ENCODE assay signal across 8 cellular contexts in the genomic region with DNA sequence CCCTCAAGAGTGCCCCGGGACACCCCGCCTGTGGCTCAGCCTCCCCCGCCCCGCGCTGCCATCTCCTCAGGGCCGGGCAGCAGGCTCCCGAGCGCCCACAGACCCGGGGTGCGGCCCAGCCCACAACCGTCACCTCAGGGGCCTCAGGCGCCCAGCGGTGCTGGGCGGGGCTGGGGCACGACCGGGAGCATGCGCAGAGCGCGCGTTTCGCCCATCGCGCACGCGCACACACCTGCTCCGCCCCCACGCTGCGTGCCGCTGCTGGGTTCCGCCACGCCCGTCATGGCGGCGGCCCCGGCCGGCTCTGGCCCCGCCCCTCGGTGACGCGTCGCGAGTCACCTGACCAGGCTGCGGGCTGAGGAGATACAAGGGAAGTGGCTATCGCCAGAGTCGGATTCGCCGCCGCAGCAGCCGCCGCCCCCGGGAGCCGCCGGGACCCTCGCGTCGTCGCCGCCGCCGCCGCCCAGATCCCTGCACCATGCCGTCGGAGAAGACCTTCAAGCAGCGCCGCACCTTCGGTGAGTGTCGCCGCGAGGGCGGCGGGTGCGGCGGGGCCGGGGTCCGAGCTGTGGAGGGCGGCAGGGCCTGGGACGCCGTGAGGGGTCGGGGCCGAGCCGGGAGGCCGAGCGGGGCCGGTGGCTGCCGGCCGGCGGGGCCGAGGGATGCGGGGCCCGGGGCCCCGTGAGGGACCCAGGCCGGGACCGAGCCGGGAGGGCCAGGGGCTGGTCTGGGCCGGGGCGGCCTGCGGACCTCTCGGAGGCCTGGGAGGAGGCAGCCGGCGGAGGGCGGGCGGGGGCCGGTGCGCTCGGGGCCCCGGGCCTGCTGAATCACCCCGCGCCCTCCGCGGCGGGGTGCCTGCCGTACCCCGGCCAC. TPM values are rescaled to one million over a fixed set of nuclear protein-coding genes. Genes with fewer than 3 reads are reported as not detected.
DNase-seq lines count a peak whose midpoint lies in the region; ATAC-seq and TF ChIP-seq lines count a peak whose summit lies in the region.

MAP1LC3B (plus strand) TSS at position 387 of the 873 bp plus-strand sequence; CDS start at position 479, 92 bp downstream.

- no peaks in the 10 kb centered on the region for H3K9me3 ChIP-seq in BE2C

- ATAC-seq in HG03457 (IDR thresholded peaks at IDR 0.05; ENCODE audit: unreplicated experiment) (peak; percentile 37), left colon (peak; percentile 69)

- peak within 1 kb of the TSS; percentile 98 for H3K27ac ChIP-seq in cingulate gyrus (ENCODE audit: low read depth, low read length)

- no peaks in the 10 kb centered on the region for H3K36me3 ChIP-seq in BE2C

- DNase-seq in BE2C (peak; percentile 98), GM19240 (ENCODE audit: insufficient read length, low spot score) (peak; percentile 79), NCI-H526 (lab: John Stamatoyannopoulos, UW) (peak; percentile 73 to 93), left colon (peak; percentile 94 to 97)
- peak; percentile 98 for DNase-seq in activated CD4-positive, alpha-beta T cell treated with anti-CD3 and anti-CD28 coated beads for 48 hours
- DNase-seq in stimulated activated CD4-positive, alpha-beta T cell treated with anti-CD3 and anti-CD28 coated beads, Interleukin-1b, Interleukin-23, amount 100 ng/mL, for 4 hours (ENCODE audit: low read depth in 2 of 2) = peak; percentile 98

- intact Hi-C loops in left colon (cut with DNase I, micrococcal nuclease) = loop anchor here (5.0 to 10.0 kb wide), 2 partner anchors 75 to 243 kb away; partner anchors contain the start of gene C16orf95 (in 1 of the 2)

- no peaks in the 10 kb centered on the region for H3K27me3 ChIP-seq in BE2C

- peak within 1 kb of the TSS; percentile 89 for H3K4me3 ChIP-seq in BE2C (ENCODE audit: low read depth, low read length)

- no peak for TF ChIP-seq CTCF in BE2C (IDR thresholded peaks at IDR 0.05; ENCODE audit: low read depth, low read length)

- peaks cover 10% of the 10 kb centered on the region for H3K4me1 ChIP-seq in BE2C

RNA-seq across cellular contexts. Expression of gene MAP1LC3B, which starts in this region (rescaled TPM):
- polyA plus RNA-seq in BE2C (2012; ENCODE audit: insufficient read depth, insufficient read length, low read depth) = 64.2 TPM
- total RNA-seq in left colon = 10 to 100 TPM; 64.5 to 88.0 TPM

Comparison
In these comparisons a context has a peak if more than half of its experiments do, and no peak if none do; other contexts are left out.
1. Peak in every context shown above with its lines: DNase-seq, ATAC-seq, H3K4me3 ChIP-seq and H3K27ac ChIP-seq.